Comparison of ENCODE assay signal across 8 cellular contexts in genomic region chr19:49589391-49589790, GRCh38. TPM values are rescaled to one million over a fixed set of nuclear protein-coding genes. Genes with fewer than 3 reads are reported as not detected.
DNase-seq lines count a peak whose midpoint lies in the region; ATAC-seq and TF ChIP-seq lines count a peak whose summit lies in the region.

No MANE protein-coding gene starts in this region.

- no peak overlapping the region for H2BK15ac ChIP-seq in mesenchymal stem cell (ENCODE audit: low read depth, poor library complexity, severe bottlenecking)

- no peak overlapping the region for H2BK12ac ChIP-seq in mesenchymal stem cell (ENCODE audit: low read length in 2 of 2)

- H3K14ac ChIP-seq in mesenchymal stem cell (ENCODE audit: low read length in 2 of 2), result no peak overlapping the region

- no peaks in the 10 kb centered on the region for H3K9me3 Mint-ChIP-seq in activated T-helper 17 cell treated with anti-CD3 and anti-CD28 coated beads, Interleukin-2, amount 50 U/mL, for 72 hours

- H3K36me3 Mint-ChIP-seq in activated T-helper 17 cell treated with anti-CD3 and anti-CD28 coated beads, Interleukin-2, amount 50 U/mL, for 72 hours (ENCODE audit: low read depth), result peaks cover 22% of the 10 kb centered on the region

- H2BK120ac ChIP-seq in mesenchymal stem cell (ENCODE audit: low read depth, low read length), result no peak overlapping the region

- no peak for TF ChIP-seq EP300 in upper lobe of left lung (IDR thresholded peaks at IDR 0.05)

- peak overlapping the region; percentile 94 for H3K4me3 Mint-ChIP-seq in activated T-helper 17 cell treated with anti-CD3 and anti-CD28 coated beads, Interleukin-2, amount 50 U/mL, for 72 hours

- H3K18ac ChIP-seq in mesenchymal stem cell (ENCODE audit: low read depth in 1 of 2, low read length in 2 of 2), result no peak overlapping the region

- no peak overlapping the region for H3K27ac Mint-ChIP-seq in activated T-helper 17 cell treated with anti-CD3 and anti-CD28 coated beads, Interleukin-2, amount 50 U/mL, for 72 hours

- no peak overlapping the region for H4K91ac ChIP-seq in mesenchymal stem cell (ENCODE audit: low read length)

- no peak overlapping the region for H2BK5ac ChIP-seq in mesenchymal stem cell (ENCODE audit: low read depth, low read length, poor library complexity, severe bottlenecking)

- no peak for TF ChIP-seq POLR2A in heart left ventricle (IDR thresholded peaks at IDR 0.05)
- TF ChIP-seq POLR2A in upper lobe of left lung (IDR thresholded peaks at IDR 0.05), result no peak

- H3K23ac ChIP-seq in mesenchymal stem cell (ENCODE audit: low read length in 2 of 2), result no peak overlapping the region

- peaks cover 31% of the 10 kb centered on the region for H3K4me1 Mint-ChIP-seq in activated T-helper 17 cell treated with anti-CD3 and anti-CD28 coated beads, Interleukin-2, amount 50 U/mL, for 72 hours

- H3K4ac ChIP-seq in mesenchymal stem cell (ENCODE audit: low read depth in 1 of 2, low read length in 2 of 2), result no peak overlapping the region

- no peak overlapping the region for H3K4me2 ChIP-seq in mesenchymal stem cell (ENCODE audit: low read length, poor library complexity, severe bottlenecking)

- H3K4me3 ChIP-seq in heart left ventricle (peak overlapping the region in 2 of 12 donors; percentile 15 to 86), mesenchymal stem cell (ENCODE audit: insufficient read depth in 1 of 2, low read depth in 1 of 2, low read length in 2 of 2) (no peak overlapping the region), upper lobe of left lung (no peak overlapping the region), BE2C (ENCODE audit: low read depth, low read length) (no peak overlapping the region)

- no peaks in the 10 kb centered on the region for H3K79me1 ChIP-seq in mesenchymal stem cell (replicated peaks; ENCODE audit: low read length, poor library complexity, severe bottlenecking)

- intact Hi-C loops in heart left ventricle (cut with DNase I), result no loop called here
- intact Hi-C loops in Right ventricle myocardium inferior (cut with DNase I), result no loop called here

- H3K4me1 ChIP-seq in heart left ventricle (peaks cover 5 to 35% (median 20%) of the 10 kb centered on the region in 12 donors), mesenchymal stem cell (ENCODE audit: control insufficient read depth, insufficient read depth, low read depth, low read length) (peaks cover 7% of the 10 kb centered on the region), upper lobe of left lung (peaks cover 16 to 32% (median 26%) of the 10 kb centered on the region in 4 donors), BE2C (peaks cover 5% of the 10 kb centered on the region; the same call in 1 of the 2 replicates)

- ATAC-seq in heart left ventricle (no peak), Right ventricle myocardium inferior (no peak), upper lobe of left lung (ENCODE audit: low FRiP score in 2 of 2) (no peak)
- ATAC-seq in activated T-helper 17 cell treated with anti-CD3 and anti-CD28 coated beads, Interleukin-2, amount 50 U/mL, for 72 hours (replicated peaks), result no peak

- peak overlapping the region; percentile 61 for H4K8ac ChIP-seq in mesenchymal stem cell (ENCODE audit: low read length)

- H3K27me3 Mint-ChIP-seq in activated T-helper 17 cell treated with anti-CD3 and anti-CD28 coated beads, Interleukin-2, amount 50 U/mL, for 72 hours, result no peaks in the 10 kb centered on the region

- DNase-seq in heart left ventricle, result no peak
- DNase-seq in Right ventricle myocardium inferior (ENCODE audit: missing footprints), result no peak
- no peak for DNase-seq in mesenchymal stem cell
- no peak for DNase-seq in upper lobe of left lung
- DNase-seq in T-helper 1 cell, result no peak
- DNase-seq in BE2C, result no peak
- DNase-seq in NCI-H1694 (lab: John Stamatoyannopoulos, UW), result no peak

- H3K9ac ChIP-seq in mesenchymal stem cell (ENCODE audit: low read length), result no peak overlapping the region

- peak overlapping the region in 11 of 12 donors; percentile 46 to 99 (median 94) for H3K27ac ChIP-seq in heart left ventricle
- no peak overlapping the region for H3K27ac ChIP-seq in mesenchymal stem cell (ENCODE audit: low read length, poor library complexity, severe bottlenecking)
- H3K27ac ChIP-seq in upper lobe of left lung, result peak overlapping the region; percentile 91 to 96 (median 93)

- no peaks in the 10 kb centered on the region for H3K27me3 ChIP-seq in heart left ventricle
- no peaks in the 10 kb centered on the region for H3K27me3 ChIP-seq in mesenchymal stem cell (ENCODE audit: control insufficient read depth in 1 of 2, insufficient read depth in 1 of 2, low read length in 2 of 2)
- H3K27me3 ChIP-seq in upper lobe of left lung, result no peaks in the 10 kb centered on the region
- H3K27me3 ChIP-seq in BE2C, result no peaks in the 10 kb centered on the region

- 86 to 92% (median 90%) methylated on average over 5 of the region's 5 CpGs for WGBS in heart left ventricle, 4 donors
- WGBS in mesenchymal stem cell, result 98% methylated on average over 5 of the region's 5 CpGs
- WGBS in upper lobe of left lung, 2 donors, result 87 to 88% methylated on average over 5 of the region's 5 CpGs

- TF ChIP-seq CTCF in heart left ventricle (IDR thresholded peaks at IDR 0.05), result no peak
- no peak for TF ChIP-seq CTCF in upper lobe of left lung (IDR thresholded peaks at IDR 0.05)
- no peak for TF ChIP-seq CTCF in BE2C (IDR thresholded peaks at IDR 0.05; ENCODE audit: low read depth, low read length)

- H3K36me3 ChIP-seq in heart left ventricle (peaks cover 0 to 8% (median 5%) of the 10 kb centered on the region in 9 donors), mesenchymal stem cell (ENCODE audit: control insufficient read depth in 1 of 2, insufficient read depth in 2 of 2, low read depth in 1 of 2, low read length in 2 of 2) (peaks cover 3 to 7% of the 10 kb centered on the region in 2 experiments), upper lobe of left lung (peaks cover 1 to 7% (median 5%) of the 10 kb centered on the region in 4 donors), BE2C (peaks cover 9% of the 10 kb centered on the region)

- H2AK5ac ChIP-seq in mesenchymal stem cell (ENCODE audit: low read length, severe bottlenecking), result no peak overlapping the region

- no peak overlapping the region for H2AFZ ChIP-seq in mesenchymal stem cell (ENCODE audit: low read depth, low read length)

- no peaks in the 10 kb centered on the region for H3K9me3 ChIP-seq in heart left ventricle
- H3K9me3 ChIP-seq in mesenchymal stem cell (ENCODE audit: control insufficient read depth, low read length), result no peaks in the 10 kb centered on the region
- no peaks in the 10 kb centered on the region for H3K9me3 ChIP-seq in upper lobe of left lung
- no peaks in the 10 kb centered on the region for H3K9me3 ChIP-seq in BE2C

RNA-seq across cellular contexts. Expression of gene PRR12, which starts 1.6 kb away (rescaled TPM):
- total RNA-seq in heart left ventricle (10 to 100 TPM; 10.9 to 20.0 (median 15.5) TPM), Right ventricle myocardium inferior (14.5 TPM), upper lobe of left lung (10 to 100 TPM; 12.6 to 51.9 (median 33.7) TPM)
- 10 to 100 TPM in 1 of 2 donors, 1 to 10 TPM in 1; 8.0 to 13.6 TPM for polyA plus RNA-seq in heart left ventricle
- 10 to 100 TPM; 27.2 to 27.8 TPM for total RNA-seq in activated T-helper 17 cell treated with anti-CD3 and anti-CD28 coated beads, Interleukin-2, amount 50 U/mL, for 72 hours
- 12.1 TPM for polyA plus RNA-seq in mesenchymal stem cell (2013, experiment 1 of 2)
- 11.2 TPM for polyA plus RNA-seq in mesenchymal stem cell (2013, experiment 2 of 2)
- polyA plus RNA-seq in BE2C (2012; ENCODE audit: insufficient read depth, insufficient read length, low read depth), result 34.3 TPM

RNA-seq across cellular contexts. Expression of gene PRRG2, which starts 8.3 kb away (rescaled TPM):
- 1 to 10 TPM in 4 of 9 donors, under 1 TPM in 4, not detected in 1; 0.27 to 1.5 (median 0.88) TPM for total RNA-seq in heart left ventricle
- 1 to 10 TPM in 1 of 2 donors, under 1 TPM in 1; 0.53 to 3.2 TPM for polyA plus RNA-seq in heart left ventricle
- total RNA-seq in Right ventricle myocardium inferior, result 0.76 TPM
- total RNA-seq in activated T-helper 17 cell treated with anti-CD3 and anti-CD28 coated beads, Interleukin-2, amount 50 U/mL, for 72 hours, result 10 to 100 TPM in 1 of 2 donors, 1 to 10 TPM in 1; 3.8 to 12.3 TPM
- 0.50 TPM for polyA plus RNA-seq in mesenchymal stem cell (2013, experiment 1 of 2)
- 0.40 TPM for polyA plus RNA-seq in mesenchymal stem cell (2013, experiment 2 of 2)
- total RNA-seq in upper lobe of left lung, result 10 to 100 TPM in 1 of 6 donors, 1 to 10 TPM in 5; 3.8 to 10.0 (median 7.1) TPM
- polyA plus RNA-seq in BE2C (2012; ENCODE audit: insufficient read depth, insufficient read length, low read depth), result not detected

RNA-seq across cellular contexts. Expression of gene NOSIP, which starts 9.0 kb away (rescaled TPM):
- total RNA-seq in heart left ventricle (10 to 100 TPM; 37.3 to 67.2 (median 46.3) TPM), Right ventricle myocardium inferior (49.6 TPM), upper lobe of left lung (10 to 100 TPM; 30.3 to 72.3 (median 57.9) TPM)
- 10 to 100 TPM; 65.5 to 91.3 TPM for polyA plus RNA-seq in heart left ventricle
- 100 to 1,000 TPM; 101 to 103 TPM for total RNA-seq in activated T-helper 17 cell treated with anti-CD3 and anti-CD28 coated beads, Interleukin-2, amount 50 U/mL, for 72 hours
- polyA plus RNA-seq in mesenchymal stem cell (2013, experiment 1 of 2), result 47.3 TPM
- polyA plus RNA-seq in mesenchymal stem cell (2013, experiment 2 of 2), result 45.5 TPM
- 164 TPM for polyA plus RNA-seq in BE2C (2012; ENCODE audit: insufficient read depth, insufficient read length, low read depth)

RNA-seq across cellular contexts. Expression of gene RRAS, which starts 50.6 kb away (rescaled TPM):
- 100 to 1,000 TPM in 7 of 9 donors, 10 to 100 TPM in 2; 64.4 to 149 (median 110) TPM for total RNA-seq in heart left ventricle
- polyA plus RNA-seq in heart left ventricle, result 100 to 1,000 TPM; 133 to 177 TPM
- total RNA-seq in Right ventricle myocardium inferior, result 120 TPM
- total RNA-seq in activated T-helper 17 cell treated with anti-CD3 and anti-CD28 coated beads, Interleukin-2, amount 50 U/mL, for 72 hours, result 10 to 100 TPM in 1 of 2 donors, 1 to 10 TPM in 1; 7.6 to 14.3 TPM
- polyA plus RNA-seq in mesenchymal stem cell (2013, experiment 1 of 2), result 129 TPM
- polyA plus RNA-seq in mesenchymal stem cell (2013, experiment 2 of 2), result 134 TPM
- total RNA-seq in upper lobe of left lung, result 100 to 1,000 TPM in 3 of 6 donors, 10 to 100 TPM in 3; 81.7 to 160 (median 107) TPM
- polyA plus RNA-seq in BE2C (2012; ENCODE audit: insufficient read depth, insufficient read length, low read depth), result 1.3 TPM

RNA-seq across cellular contexts. Expression of gene SCAF1, which starts 52.6 kb away (rescaled TPM):
- total RNA-seq in heart left ventricle, result 10 to 100 TPM; 24.5 to 52.8 (median 46.3) TPM
- 10 to 100 TPM; 26.9 to 28.2 TPM for polyA plus RNA-seq in heart left ventricle
- total RNA-seq in Right ventricle myocardium inferior, result 42.5 TPM
- total RNA-seq in activated T-helper 17 cell treated with anti-CD3 and anti-CD28 coated beads, Interleukin-2, amount 50 U/mL, for 72 hours, result 10 to 100 TPM; 53.8 to 60.5 TPM
- 43.0 TPM for polyA plus RNA-seq in mesenchymal stem cell (2013, experiment 1 of 2)
- polyA plus RNA-seq in mesenchymal stem cell (2013, experiment 2 of 2), result 38.9 TPM
- 10 to 100 TPM; 28.6 to 98.5 (median 71.0) TPM for total RNA-seq in upper lobe of left lung
- 86.5 TPM for polyA plus RNA-seq in BE2C (2012; ENCODE audit: insufficient read depth, insufficient read length, low read depth)
